9 cellular contexts compared by ENCODE assay signal in genomic region chr18:26088482-26088881, GRCh38. TPM values are rescaled to one million over a fixed set of nuclear protein-coding genes. Genes with fewer than 3 reads are reported as not detected.
DNase-seq lines count a peak whose midpoint lies in the region; ATAC-seq and TF ChIP-seq lines count a peak whose summit lies in the region.
"Had no signal": no experiment of that assay in that cellular context is flagged by ENCODE, and none has a peak within 500 bp of the region (broad histone marks: within the 10 kb centered on the region; RNA-seq: fewer than 3 reads in every experiment).

No MANE protein-coding gene starts in this region.

- H3K27me3 ChIP-seq in adipocyte (replicated peaks; ENCODE audit: control insufficient read depth, insufficient read depth, low read length) (no peaks in the 10 kb centered on the region), mesenchymal stem cell (ENCODE audit: control insufficient read depth in 1 of 2, insufficient read depth in 1 of 2, low read length in 2 of 2) (no peaks in the 10 kb centered on the region), spleen (replicated peaks in 1 of 7) (no peaks in the 10 kb centered on the region)

- H2BK12ac ChIP-seq in mesenchymal stem cell (ENCODE audit: low read length in 2 of 2): no peak overlapping the region

- H3K4me1 ChIP-seq in adipocyte (ENCODE audit: control insufficient read depth, insufficient read depth, low read length) (peaks cover 26% of the 10 kb centered on the region), mesenchymal stem cell (ENCODE audit: control insufficient read depth, insufficient read depth, low read depth, low read length) (no peaks in the 10 kb centered on the region), spleen (peaks cover 12 to 62% (median 42%) of the 10 kb centered on the region in 6 donors)

- peak overlapping the region; percentile 99 for H3K9ac ChIP-seq in adipocyte (ENCODE audit: low read length)
- H3K9ac ChIP-seq in mesenchymal stem cell (ENCODE audit: low read length): peak overlapping the region; percentile 97

- H3K18ac ChIP-seq in mesenchymal stem cell (ENCODE audit: low read depth in 1 of 2, low read length in 2 of 2): no peak overlapping the region

- H4K8ac ChIP-seq in mesenchymal stem cell (ENCODE audit: low read length): no peak overlapping the region

- no peaks in the 10 kb centered on the region for H3K79me1 ChIP-seq in mesenchymal stem cell (replicated peaks; ENCODE audit: low read length, poor library complexity, severe bottlenecking)

- H3K36me3 ChIP-seq in adipocyte (ENCODE audit: control insufficient read depth, insufficient read depth, low read length, severe bottlenecking) (peaks cover 38% of the 10 kb centered on the region), mesenchymal stem cell (ENCODE audit: control insufficient read depth in 1 of 2, insufficient read depth in 2 of 2, low read depth in 1 of 2, low read length in 2 of 2) (peaks cover 4 to 39% of the 10 kb centered on the region in 2 experiments), spleen (peaks cover 0 to 38% (median 18%) of the 10 kb centered on the region in 6 donors)

- no peaks in the 10 kb centered on the region for H3K9me3 ChIP-seq in adipocyte (ENCODE audit: control insufficient read depth, low read length)
- no peaks in the 10 kb centered on the region for H3K9me3 ChIP-seq in mesenchymal stem cell (ENCODE audit: control insufficient read depth, low read length)
- H3K9me3 ChIP-seq in spleen: no peaks in the 10 kb centered on the region

- intact Hi-C loops in spleen (cut with DNase I; ENCODE audit: low total_unique reads): no loop called here

- H2BK5ac ChIP-seq in mesenchymal stem cell (ENCODE audit: low read depth, low read length, poor library complexity, severe bottlenecking): no peak overlapping the region

- no peak overlapping the region for H4K91ac ChIP-seq in mesenchymal stem cell (ENCODE audit: low read length)

- DNase-seq in AG10803 (ENCODE audit: low read depth) (peak; percentile 31), HFF-Myc (ENCODE audit: extremely low read depth, low read depth) (no peak), adipocyte (ENCODE audit: low read depth) (peak; percentile 24), mesenchymal stem cell (no peak), epidermal melanocyte (ENCODE audit: insufficient read length, low spot score) (no peak), NCI-H748 treated with DMSO at 0.1 percent for 48 hours (lab: John Stamatoyannopoulos, UW) (no peak), spleen (no peak)
- DNase-seq: islet precursor cell had no signal

- no peak overlapping the region for H3K14ac ChIP-seq in mesenchymal stem cell (ENCODE audit: low read length in 2 of 2)

- H2BK120ac ChIP-seq in mesenchymal stem cell (ENCODE audit: low read depth, low read length): no peak overlapping the region

- no peak for TF ChIP-seq POLR2A in spleen (IDR thresholded peaks at IDR 0.05)

- no peak overlapping the region for H2AFZ ChIP-seq in mesenchymal stem cell (ENCODE audit: low read depth, low read length)

- H3K27ac ChIP-seq in mesenchymal stem cell (ENCODE audit: low read length, poor library complexity, severe bottlenecking): no peak overlapping the region
- peak overlapping the region in 1 of 8 donors; percentile 98 for H3K27ac ChIP-seq in spleen

- H2BK15ac ChIP-seq in mesenchymal stem cell (ENCODE audit: low read depth, poor library complexity, severe bottlenecking): no peak overlapping the region

- WGBS in mesenchymal stem cell: 66% methylated on average over 2 of the region's 3 CpGs
- 28 to 46% (median 33%) methylated on average over 3 of the region's 3 CpGs for WGBS in spleen, 5 donors

- TF ChIP-seq CTCF in AG10803 (conservative IDR thresholded peaks at IDR 0.05; ENCODE audit: low read length) (no peak), HFF-Myc (IDR thresholded peaks at IDR 0.05; ENCODE audit: low read depth, low read length, missing control alignments) (no peak), spleen (IDR thresholded peaks at IDR 0.05 in 8 of 11, conservative IDR thresholded peaks at IDR 0.05 in 3 of 11) (no peak)

- no peak overlapping the region for H3K4ac ChIP-seq in mesenchymal stem cell (ENCODE audit: low read depth in 1 of 2, low read length in 2 of 2)

- H2AK5ac ChIP-seq in mesenchymal stem cell (ENCODE audit: low read length, severe bottlenecking): no peak overlapping the region

- no peak overlapping the region for H3K23ac ChIP-seq in mesenchymal stem cell (ENCODE audit: low read length in 2 of 2)

- ATAC-seq in GM21526 (IDR thresholded peaks at IDR 0.05; ENCODE audit: low FRiP score, unreplicated experiment): no peak

- peak overlapping the region; percentile 74 for H3K4me2 ChIP-seq in mesenchymal stem cell (ENCODE audit: low read length, poor library complexity, severe bottlenecking)

- peak overlapping the region; percentile 85 for H3K4me3 ChIP-seq in AG10803 (ENCODE audit: low read length)
- H3K4me3 ChIP-seq in HFF-Myc (replicated peaks; ENCODE audit: low read depth, low read length): peak overlapping the region; percentile 88
- H3K4me3 ChIP-seq in adipocyte (ENCODE audit: low read length): peak overlapping the region; percentile 100
- peak overlapping the region in 1 of 2 experiments; percentile 94 for H3K4me3 ChIP-seq in mesenchymal stem cell (ENCODE audit: insufficient read depth in 1 of 2, low read depth in 1 of 2, low read length in 2 of 2)
- H3K4me3 ChIP-seq in spleen: peak overlapping the region in 4 of 8 donors; percentile 92 to 98 (median 98)

RNA-seq across cellular contexts. Expression of gene SS18, which starts 1.9 kb away (rescaled TPM):
- 75.8 TPM for polyA plus RNA-seq in mesenchymal stem cell (2013, experiment 1 of 2)
- 74.4 TPM for polyA plus RNA-seq in mesenchymal stem cell (2013, experiment 2 of 2)
- total RNA-seq in spleen: 100 to 1,000 TPM in 3 of 7 donors, 10 to 100 TPM in 4; 47.3 to 250 (median 71.5) TPM
- polyA plus RNA-seq in spleen: 10 to 100 TPM; 26.8 to 34.2 (median 27.6) TPM

RNA-seq across cellular contexts. Expression of gene PSMA8, which starts 45.2 kb away (rescaled TPM):
- polyA plus RNA-seq in mesenchymal stem cell (2013, experiment 1 of 2): not detected
- not detected for polyA plus RNA-seq in mesenchymal stem cell (2013, experiment 2 of 2)
- total RNA-seq in spleen: under 1 TPM in 4 of 7 donors, not detected in 3; 0.34 to 0.79 (median 0.73) TPM
- polyA plus RNA-seq in spleen: 1 to 10 TPM in 1 of 3 donors, under 1 TPM in 2; 0.61 to 1.4 (median 0.93) TPM

Comparison
In these comparisons a context has a peak if more than half of its experiments do, and no peak if none do; other contexts are left out.
1. DNase-seq: peak in AG10803 (single experiment) and adipocyte (single experiment); none in HFF-Myc (single experiment), mesenchymal stem cell (single experiment), epidermal melanocyte (single experiment), NCI-H748 treated with DMSO at 0.1 percent for 48 hours (single experiment) and spleen (single experiment).